Comparison of ENCODE assay signal across 17 cellular contexts in genomic region chr9:124015091-124015660, GRCh38. TPM values are rescaled to one million over a fixed set of nuclear protein-coding genes. Genes with fewer than 3 reads are reported as not detected.
DNase-seq lines count a peak whose midpoint lies in the region; ATAC-seq and TF ChIP-seq lines count a peak whose summit lies in the region.
"Had no signal": no experiment of that assay in that cellular context is flagged by ENCODE, and none has a peak within 500 bp of the region (broad histone marks: within the 10 kb centered on the region; RNA-seq: fewer than 3 reads in every experiment).

No MANE protein-coding gene starts in this region.

- no peak overlapping the region for H3K4me3 ChIP-seq in SK-N-SH (ENCODE audit: low read depth in 2 of 2, low read length in 1 of 2)
- no peak overlapping the region for H3K4me3 ChIP-seq in NB4 (ENCODE audit: low read depth, low read length)
- H3K4me3 ChIP-seq in endodermal cell (ENCODE audit: low read length), result no peak overlapping the region
- H3K4me3 ChIP-seq: psoas muscle, testis had no signal

- H3K4me3 Mint-ChIP-seq in endodermal cell, result peak overlapping the region; percentile 32
- H3K4me3 Mint-ChIP-seq in neural crest cell, result peak overlapping the region; percentile 71

- TF ChIP-seq CTCF in SK-N-SH (IDR thresholded peaks at IDR 0.05) (no peak), NB4 (IDR thresholded peaks at IDR 0.05; ENCODE audit: low read depth, low read length) (no peak), endodermal cell (conservative IDR thresholded peaks at IDR 0.05) (peak; percentile 29), neural crest cell (conservative IDR thresholded peaks at IDR 0.05) (no peak)

- TF ChIP-seq RAD21 in SK-N-SH (IDR thresholded peaks at IDR 0.05; ENCODE audit: low read length), result no peak

- no peak for ATAC-seq in SK-N-SH treated with all-trans-retinoic acid at 6 μM for 48 hours
- ATAC-seq: CD8-positive, alpha-beta T cell; psoas muscle had no signal

- H3K27me3 ChIP-seq in SK-N-SH (ENCODE audit: insufficient read depth), result peaks cover 95% of the 10 kb centered on the region
- peaks cover 99% of the 10 kb centered on the region for H3K27me3 ChIP-seq in endodermal cell (ENCODE audit: control insufficient read depth, insufficient read depth, low read length, poor library complexity, severe bottlenecking)

- H3K27me3 Mint-ChIP-seq in endodermal cell (ENCODE audit: insufficient read depth) (peaks cover 95% of the 10 kb centered on the region), neural crest cell (ENCODE audit: low read depth) (peaks cover 92% of the 10 kb centered on the region)

- peaks cover 0 to 5% of the 10 kb centered on the region in 2 experiments; a peak in 1 of 4 replicates for H3K4me1 ChIP-seq in SK-N-SH (ENCODE audit: control insufficient read depth in 1 of 2, insufficient read depth in 2 of 2, low read depth in 1 of 2, low read length in 1 of 2)
- no peaks in the 10 kb centered on the region for H3K4me1 ChIP-seq in endodermal cell (ENCODE audit: control insufficient read depth, insufficient read depth, low read length)

- H3K27ac Mint-ChIP-seq in endodermal cell (no peak overlapping the region), neural crest cell (ENCODE audit: unreplicated experiment) (no peak overlapping the region)
- H3K27ac Mint-ChIP-seq: CD8-positive, alpha-beta T cell had no signal

- no peak overlapping the region for H3K9ac ChIP-seq in SK-N-SH
- no peak overlapping the region for H3K9ac ChIP-seq in endodermal cell (ENCODE audit: extremely low read depth, low read length, poor library complexity, severe bottlenecking)

- no peak for TF ChIP-seq EP300 in SK-N-SH (IDR thresholded peaks at IDR 0.05; ENCODE audit: borderline replicate concordance in 1 of 2, low read depth in 1 of 2, low read length in 1 of 2)

- H3F3A ChIP-seq in SK-N-SH (replicated peaks; ENCODE audit: insufficient read depth), result peaks cover 3% of the 10 kb centered on the region

- H3K4me2 ChIP-seq in SK-N-SH, result no peak overlapping the region

- no peak overlapping the region for H2AFZ ChIP-seq in SK-N-SH (ENCODE audit: low read depth)

- H3K36me3 Mint-ChIP-seq in endodermal cell (ENCODE audit: low read depth) (no peaks in the 10 kb centered on the region), neural crest cell (ENCODE audit: low read depth) (no peaks in the 10 kb centered on the region)
- H3K36me3 Mint-ChIP-seq: CD8-positive, alpha-beta T cell had no signal

- H4K20me1 ChIP-seq in SK-N-SH (ENCODE audit: insufficient read depth), result peaks cover 22% of the 10 kb centered on the region; the same call in 1 of the 2 replicates

- DNase-seq in SK-N-SH (peak; percentile 56), NB4 (ENCODE audit: low read depth) (peak; percentile 8), endodermal cell (peak; percentile 84), neural crest cell (ENCODE audit: low read depth, low spot score) (no peak), G401 (ENCODE audit: low spot score) (no peak), AG20443 (ENCODE audit: low spot score) (no peak)
- DNase-seq in activated CD4-positive, alpha-beta T cell treated with anti-CD3 and anti-CD28 coated beads for 4 hours, result no peak
- DNase-seq: activated CD8-positive, alpha-beta memory T cell treated with anti-CD3 and anti-CD28 coated beads, Interleukin-2, amount 50 U/mL, for 4 hours; CD8-positive, alpha-beta T cell; NCI-H2029; NCI-H526; psoas muscle; testis had no signal

- CTCF ChIA-PET in SK-N-SH (lab: Yijun Ruan, JAX), result interaction anchor here (0.9 to 12.0 kb wide), 2 partner anchors 25 to 39 kb away, joined by 3 to 89 read pairs; no protein-coding TSS in a partner anchor

- no peaks in the 10 kb centered on the region for H3K9me3 ChIP-seq in SK-N-SH
- no peaks in the 10 kb centered on the region for H3K9me3 ChIP-seq in endodermal cell (ENCODE audit: control insufficient read depth, low read length)
- H3K9me3 ChIP-seq: psoas muscle, testis had no signal

- H3K36me3 ChIP-seq in SK-N-SH (replicated peaks in 1 of 2; ENCODE audit: control insufficient read depth in 1 of 2, insufficient read depth in 2 of 2, low read length in 1 of 2), result no peaks in the 10 kb centered on the region
- H3K36me3 ChIP-seq in endodermal cell (ENCODE audit: control insufficient read depth, insufficient read depth, low read length), result no peaks in the 10 kb centered on the region

- in situ Hi-C loops in G401 (cut with HindIII; ENCODE audit: low sequenced_read_pairs), result no loop called here

- H3K27ac ChIP-seq in SK-N-SH (ENCODE audit: low read depth in 2 of 2, low read length in 1 of 2) (no peak overlapping the region), endodermal cell (ENCODE audit: low read depth, low read length) (no peak overlapping the region)
- H3K27ac ChIP-seq: psoas muscle, testis had no signal

- WGBS in SK-N-SH (ENCODE audit: low lambda C conversion rate), result 43% methylated on average over 23 of the region's 52 CpGs
- 3 to 4% methylated on average over 26 to 52 of the region's 52 CpGs for WGBS in endodermal cell (ENCODE audit: insufficient coverage in 1 of 2, insufficient read length in 1 of 2), 2 experiments

- H3K4me1 Mint-ChIP-seq in endodermal cell, result peaks cover 20% of the 10 kb centered on the region
- peaks cover 17% of the 10 kb centered on the region for H3K4me1 Mint-ChIP-seq in neural crest cell

- H3K9me3 Mint-ChIP-seq in endodermal cell (no peaks in the 10 kb centered on the region), neural crest cell (no peaks in the 10 kb centered on the region)
- H3K9me3 Mint-ChIP-seq: CD8-positive, alpha-beta T cell had no signal

- H3K79me2 ChIP-seq in SK-N-SH (ENCODE audit: insufficient read depth), result no peaks in the 10 kb centered on the region

- no peak for TF ChIP-seq POLR2A in NB4 (IDR thresholded peaks at IDR 0.05; ENCODE audit: extremely low read depth, insufficient read length)

- no peaks in the 10 kb centered on the region for H3K9me2 ChIP-seq in SK-N-SH

- POLR2A ChIA-PET in SK-N-SH (lab: Yijun Ruan, JAX), result no interaction called here

TF ChIP-seq in SK-N-SH, 30 proteins besides CTCF, POLR2A, EP300 and RAD21:
- no peak for TF ChIP-seq TAF1 (IDR thresholded peaks at IDR 0.05; ENCODE audit: borderline replicate concordance, low read depth, low read length)

TF ChIP-seq in SK-N-SH treated with all-trans-retinoic acid at 6 μM for 48 hours, 23 proteins besides CTCF, POLR2A, EP300 and RAD21:
- no peak for TF ChIP-seq TCF4 (CRISPR knock-in tag; IDR thresholded peaks at IDR 0.05; ENCODE audit: borderline replicate concordance)
- no peak for TF ChIP-seq OSR1 (CRISPR knock-in tag; IDR thresholded peaks at IDR 0.05)
- TF ChIP-seq CREB5 (CRISPR knock-in tag; IDR thresholded peaks at IDR 0.05; ENCODE audit: low read depth), result no peak
- TF ChIP-seq ISL1 (CRISPR knock-in tag; IDR thresholded peaks at IDR 0.05), result no peak
- TF ChIP-seq RARB (CRISPR knock-in tag; IDR thresholded peaks at IDR 0.05), result no peak
- TF ChIP-seq ZFP30 (CRISPR knock-in tag; IDR thresholded peaks at IDR 0.05), result no peak
- no peak for TF ChIP-seq PPARA (CRISPR knock-in tag; IDR thresholded peaks at IDR 0.05; ENCODE audit: borderline replicate concordance)
- TF ChIP-seq PATZ1 (CRISPR knock-in tag; IDR thresholded peaks at IDR 0.05; ENCODE audit: borderline replicate concordance), result no peak
- no peak for TF ChIP-seq ZFP3 (CRISPR knock-in tag; IDR thresholded peaks at IDR 0.05)
- TF ChIP-seq SNAI2 (CRISPR knock-in tag; IDR thresholded peaks at IDR 0.05), result no peak
- no peak for TF ChIP-seq TOX (CRISPR knock-in tag; IDR thresholded peaks at IDR 0.05; ENCODE audit: borderline replicate concordance)
- TF ChIP-seq ZNF8 (CRISPR knock-in tag; IDR thresholded peaks at IDR 0.05), result no peak
- no peak for TF ChIP-seq BACH2 (CRISPR knock-in tag; IDR thresholded peaks at IDR 0.05; ENCODE audit: borderline replicate concordance)
TF ChIP-seq in SK-N-SH treated with all-trans-retinoic acid at 6 μM for 48 hours: peak in this region for 0.

RNA-seq across cellular contexts. Expression of gene LHX2, which starts 3.6 kb away (rescaled TPM):
- not detected in 2 replicates for polyA plus RNA-seq in SK-N-SH (2012; rRNA removed)
- 0.03 TPM in 1 of 2 replicates, not detected in the other for polyA plus RNA-seq in SK-N-SH (2012; cell fraction: cytosol; rRNA removed)
- polyA plus RNA-seq in SK-N-SH (2012; cell fraction: nucleus; rRNA removed), result not detected in 2 replicates
- total RNA-seq in endodermal cell (under 1 TPM; 0.20 to 0.29 TPM), neural crest cell (0.19 TPM in 1 of 2 replicates, not detected in the other)
- 4.2 TPM for polyA plus RNA-seq in endodermal cell (2013, experiment 1 of 2)
- polyA plus RNA-seq in endodermal cell (2013, experiment 2 of 2), result 5.4 TPM
- 31.6 and 36.9 TPM in 2 replicates for total RNA-seq in G401 (2014; rRNA removed; shearing (Covaris generic))
- total RNA-seq: CD8-positive, alpha-beta T cell; epithelial cell of proximal tubule; glomerular endothelial cell; mononuclear cell; psoas muscle had no signal
- polyA plus RNA-seq: psoas muscle had no signal

Comparison
In these comparisons a context has a peak if more than half of its experiments do, and no peak if none do; other contexts are left out.
1. DNase-seq: peak in SK-N-SH (single experiment), NB4 (single experiment) and endodermal cell (single experiment); none in neural crest cell (single experiment), G401 (single experiment), activated CD4-positive, alpha-beta T cell treated with anti-CD3 and anti-CD28 coated beads for 4 hours (0 of 2) and AG20443 (single experiment).
2. RNA of gene LHX2, which starts 3.6 kb away (total RNA-seq): 31.6 to 36.9 TPM in G401; 0.20 to 0.29 TPM in endodermal cell and 0.19 TPM in neural crest cell; every median in the first group is over 10 times any median in the second.